ENCODE assay signal across 27 cellular contexts in genomic region chr5:31617867-31618266, GRCh38. TPM values are rescaled to one million over a fixed set of nuclear protein-coding genes. Genes with fewer than 3 reads are reported as not detected.
DNase-seq lines count a peak whose midpoint lies in the region; ATAC-seq and TF ChIP-seq lines count a peak whose summit lies in the region.
"Had no signal": no experiment of that assay in that cellular context is flagged by ENCODE, and none has a peak within 500 bp of the region (broad histone marks: within the 10 kb centered on the region; RNA-seq: fewer than 3 reads in every experiment).

No MANE protein-coding gene starts in this region.

- peaks cover 11% of the 10 kb centered on the region for H3F3A ChIP-seq in neural progenitor cell (ENCODE audit: low read depth)

- no peaks in the 10 kb centered on the region for H3K79me2 ChIP-seq in neural progenitor cell (ENCODE audit: low read depth)

- H4K20me1 ChIP-seq in neural progenitor cell (ENCODE audit: low read depth), result no peaks in the 10 kb centered on the region

- peaks cover 9% of the 10 kb centered on the region for H3K4me1 ChIP-seq in neural progenitor cell
- H3K4me1 ChIP-seq: Caco-2, pancreas had no signal

- H3K27ac ChIP-seq in neural progenitor cell, result no peak overlapping the region
- H3K27ac ChIP-seq: left lung, pancreas, SK-N-MC, thoracic aorta had no signal

- DNase-seq in NCI-H748 (lab: John Stamatoyannopoulos, UW; ENCODE audit: unreplicated experiment), result peak; percentile 24
- no peak for DNase-seq in NCI-H748 treated with DMSO at 0.1 percent for 48 hours (lab: John Stamatoyannopoulos, UW)
- DNase-seq in effector memory CD8-positive, alpha-beta T cell, result no peak
- DNase-seq in left ventricle myocardium superior, result no peak
- DNase-seq in neural progenitor cell (ENCODE audit: low spot score), result no peak
- no peak for DNase-seq in cortex of kidney (lab: John Stamatoyannopoulos, UW)
- DNase-seq in NCI-H774 (lab: John Stamatoyannopoulos, UW), result no peak
- DNase-seq: 8988T; activated CD4-positive, CD25-positive, alpha-beta regulatory T cell; activated CD8-positive, alpha-beta memory T cell treated with anti-CD3 and anti-CD28 coated beads, Interleukin-2, amount 50 U/mL, for 4 hours; activated naive CD4-positive, alpha-beta T cell; Caco-2; Kasumi-1; left lung; naive thymus-derived CD8-positive, alpha-beta T cell; NCI-H1436; NCI-H2081 treated with DMSO at 0.1 percent for 48 hours; NCI-H446; pancreas had no signal

- intact Hi-C loops in left ventricle myocardium superior (cut with micrococcal nuclease), result no loop called here

- H3K4me3 Mint-ChIP-seq in effector memory CD8-positive, alpha-beta T cell, result no peak overlapping the region
- H3K4me3 Mint-ChIP-seq in neural progenitor cell, result no peak overlapping the region
- H3K4me3 Mint-ChIP-seq: CD14-positive monocyte; central memory CD8-positive, alpha-beta T cell; stimulated activated naive CD8-positive, alpha-beta T cell treated with anti-CD3 and anti-CD28 coated beads, Interleukin-15, Interleukin-2, amounts not matched to agents 100 ng/mL and 50 ng/mL, for 24 hours; T-helper 1 cell treated with Interleukin-12 subunit alpha and Interleukin-12 subunit beta and Interleukin-4 antibody, amounts not matched to agents 30 μg/mL and 1 μg/mL, for 36 hours had no signal

- no peaks in the 10 kb centered on the region for H3K36me3 Mint-ChIP-seq in effector memory CD8-positive, alpha-beta T cell (ENCODE audit: insufficient read depth)
- no peaks in the 10 kb centered on the region for H3K36me3 Mint-ChIP-seq in neural progenitor cell
- H3K36me3 Mint-ChIP-seq: CD14-positive monocyte; naive thymus-derived CD8-positive, alpha-beta T cell had no signal

- no peaks in the 10 kb centered on the region for H3K9me3 Mint-ChIP-seq in effector memory CD8-positive, alpha-beta T cell
- H3K9me3 Mint-ChIP-seq in neural progenitor cell, result peaks cover 8% of the 10 kb centered on the region
- H3K9me3 Mint-ChIP-seq: central memory CD8-positive, alpha-beta T cell; stimulated activated naive CD8-positive, alpha-beta T cell treated with anti-CD3 and anti-CD28 coated beads, Interleukin-15, Interleukin-2, amounts not matched to agents 100 ng/mL and 50 ng/mL, for 24 hours; T-helper 1 cell treated with Interleukin-12 subunit alpha and Interleukin-12 subunit beta and Interleukin-4 antibody, amounts not matched to agents 30 μg/mL and 1 μg/mL, for 36 hours had no signal

- H3K9ac ChIP-seq in neural progenitor cell, result no peak overlapping the region

- no peak overlapping the region for H3K4me3 ChIP-seq in neural progenitor cell
- H3K4me3 ChIP-seq: left lung, pancreas, SK-N-MC, smooth muscle cell, thoracic aorta had no signal

- H3K27ac Mint-ChIP-seq in effector memory CD8-positive, alpha-beta T cell, result no peak overlapping the region
- peak overlapping the region; percentile 23 for H3K27ac Mint-ChIP-seq in neural progenitor cell
- H3K27ac Mint-ChIP-seq: CD14-positive monocyte; stimulated activated naive CD8-positive, alpha-beta T cell treated with anti-CD3 and anti-CD28 coated beads, Interleukin-15, Interleukin-2, amounts not matched to agents 100 ng/mL and 50 ng/mL, for 24 hours; T-helper 1 cell treated with Interleukin-12 subunit alpha and Interleukin-12 subunit beta and Interleukin-4 antibody, amounts not matched to agents 30 μg/mL and 1 μg/mL, for 36 hours had no signal

- peak; percentile 57 for ATAC-seq in effector memory CD8-positive, alpha-beta T cell (replicated peaks)
- ATAC-seq in left ventricle myocardium superior (peak; percentile 35), GM18868 (IDR thresholded peaks at IDR 0.05; ENCODE audit: unreplicated experiment) (no peak)
- ATAC-seq: left lung; naive thymus-derived CD8-positive, alpha-beta T cell; pancreas had no signal

- no peaks in the 10 kb centered on the region for H3K36me3 ChIP-seq in neural progenitor cell
- H3K36me3 ChIP-seq: left lung, pancreas, thoracic aorta had no signal

- peak overlapping the region; percentile 49 for H3K4me2 ChIP-seq in neural progenitor cell
- H3K4me2 ChIP-seq: smooth muscle cell had no signal

- peak overlapping the region; percentile 76 for H2AFZ ChIP-seq in neural progenitor cell (replicated peaks)

- H3K27me3 Mint-ChIP-seq in effector memory CD8-positive, alpha-beta T cell, result peaks cover 32 to 45% of the 10 kb centered on the region in 2 donors
- H3K27me3 Mint-ChIP-seq in neural progenitor cell (ENCODE audit: insufficient read depth, low read depth), result peaks cover 6% of the 10 kb centered on the region

- H3K4me1 Mint-ChIP-seq in effector memory CD8-positive, alpha-beta T cell (ENCODE audit: low read depth in 2 of 2), result peaks cover 0 to 5% of the 10 kb centered on the region in 2 donors
- H3K4me1 Mint-ChIP-seq in neural progenitor cell, result peaks cover 15% of the 10 kb centered on the region
- H3K4me1 Mint-ChIP-seq: central memory CD8-positive, alpha-beta T cell had no signal

- H3K9me3 ChIP-seq in neural progenitor cell (ENCODE audit: low read depth), result no peaks in the 10 kb centered on the region
- H3K9me3 ChIP-seq: Caco-2, left lung, pancreas, thoracic aorta had no signal

- H3K27me3 ChIP-seq in neural progenitor cell, result no peaks in the 10 kb centered on the region
- H3K27me3 ChIP-seq: pancreas had no signal

- no peak for TF ChIP-seq CTCF in neural progenitor cell (IDR thresholded peaks at IDR 0.05)

RNA-seq across cellular contexts. Expression of gene PDZD2, which starts 21.1 kb away (rescaled TPM):
- total RNA-seq in left ventricle myocardium superior (80.1 TPM), neural progenitor cell (ENCODE audit: low replicate concordance) (1.1 and 1.4 TPM in 2 replicates)

Comparison
In these comparisons a context has a peak if more than half of its experiments do, and no peak if none do; other contexts are left out.
1. RNA of gene PDZD2, which starts 21.1 kb away (total RNA-seq): 80.1 TPM in left ventricle myocardium superior (single experiment); 1.1 to 1.4 TPM in neural progenitor cell; every median in the first group is over 10 times any median in the second.